Comparison of ENCODE assay signal across 15 cellular contexts in genomic region chr1:95007687-95008086, GRCh38.
DNase-seq lines count a peak whose midpoint lies in the region; ATAC-seq and TF ChIP-seq lines count a peak whose summit lies in the region.
"Had no signal": no experiment of that assay in that cellular context is flagged by ENCODE, and none has a peak within 500 bp of the region (broad histone marks: within the 10 kb centered on the region; RNA-seq: fewer than 3 reads in every experiment).

No MANE protein-coding gene starts in this region.

- CTCF ChIA-PET in mammary epithelial cell (lab: Charles Lee; ENCODE audit: low non-redundant PET), result no interaction called here

- H3K27me3 ChIP-seq in mammary epithelial cell (ENCODE audit: insufficient read depth, low read length), result no peaks in the 10 kb centered on the region
- H3K27me3 ChIP-seq in breast epithelium, result no peaks in the 10 kb centered on the region
- H3K27me3 ChIP-seq: BLaER1 had no signal

- H3K36me3 ChIP-seq in mammary epithelial cell (ENCODE audit: insufficient read depth, low read length) (no peaks in the 10 kb centered on the region), breast epithelium (no peaks in the 10 kb centered on the region), mucosa of descending colon (ENCODE audit: low read depth) (no peaks in the 10 kb centered on the region)
- H3K36me3 ChIP-seq: BLaER1 had no signal

- H3K4me2 ChIP-seq in mammary epithelial cell (ENCODE audit: insufficient read depth, low read depth, low read length), result no peak overlapping the region
- H3K4me2 ChIP-seq: A549, BLaER1 had no signal

- TF ChIP-seq POLR2A in breast epithelium (IDR thresholded peaks at IDR 0.05), result no peak

- intact Hi-C loops in mammary epithelial cell (cut with micrococcal nuclease), result no loop called here
- intact Hi-C loops in breast epithelium (cut with DNase I; ENCODE audit: low total_unique reads), result no loop called here
- intact Hi-C loops in mucosa of descending colon (cut with DNase I, micrococcal nuclease), result no loop called here

- BruUV-seq in mammary epithelial cell (replicated peaks; lab: Mats Ljungman, UMichigan), result no TSS peak

- H4K20me1 ChIP-seq in mammary epithelial cell (ENCODE audit: insufficient read depth, low read length), result no peaks in the 10 kb centered on the region
- H4K20me1 ChIP-seq: BLaER1 had no signal

- H3K4me1 ChIP-seq in mammary epithelial cell (ENCODE audit: insufficient read depth, low read length) (peaks cover 12% of the 10 kb centered on the region), breast epithelium (no peaks in the 10 kb centered on the region), mucosa of descending colon (ENCODE audit: low read depth) (peaks cover 4% of the 10 kb centered on the region)

- peak; percentile 68 for DNase-seq in mammary epithelial cell
- no peak for DNase-seq in breast epithelium (ENCODE audit: low spot score in 2 of 2)
- DNase-seq in epithelial cell of prostate (ENCODE audit: low read depth, low spot score), result peak; percentile 56
- no peak for DNase-seq in mucosa of descending colon
- DNase-seq in stimulated activated naive CD4-positive, alpha-beta T cell (lab: John Stamatoyannopoulos, UW), result no peak
- DNase-seq in islet precursor cell, result no peak
- no peak for DNase-seq in central memory CD4-positive, alpha-beta T cell
- DNase-seq: CD8-positive, alpha-beta T cell; DMS79 treated with DMSO at 0.1 percent for 48 hours; Karpas-422; NCI-H1092 treated with DMSO at 0.1 percent for 48 hours; NCI-H524; NCI-H82 had no signal

- dilution Hi-C loops in mammary epithelial cell (cut with HindIII; ENCODE audit: low sequenced_read_pairs), result no loop called here

- no peak overlapping the region for H3K4me3 ChIP-seq in mammary epithelial cell (replicated peaks in 1 of 3; ENCODE audit: insufficient read depth in 1 of 3, low read depth in 2 of 3, low read length in 3 of 3)
- no peak overlapping the region for H3K4me3 ChIP-seq in breast epithelium
- no peak overlapping the region for H3K4me3 ChIP-seq in mucosa of descending colon
- H3K4me3 ChIP-seq: A549, BLaER1 had no signal

- H3K27ac ChIP-seq in mammary epithelial cell (ENCODE audit: insufficient read depth, low read depth, low read length) (no peak overlapping the region), breast epithelium (peak overlapping the region in 1 of 2 donors; percentile 13), epithelial cell of prostate (no peak overlapping the region)
- H3K27ac ChIP-seq: A549, BLaER1 had no signal

- H2AFZ ChIP-seq in mammary epithelial cell (ENCODE audit: low read depth, low read length), result no peak overlapping the region

- in situ Hi-C loops in mammary epithelial cell (cut with MboI; ENCODE audit: low sequenced_read_pairs in 2 of 2), result no loop called here

- no peak overlapping the region for H3K9ac ChIP-seq in mammary epithelial cell (ENCODE audit: insufficient read depth, low read length)
- H3K9ac ChIP-seq: BLaER1 had no signal

- peak; percentile 14 for ATAC-seq in mucosa of descending colon
- ATAC-seq: A549; CD8-positive, alpha-beta T cell had no signal

- no peaks in the 10 kb centered on the region for H3K9me3 ChIP-seq in mammary epithelial cell (replicated peaks; ENCODE audit: insufficient read depth, low read length)
- H3K9me3 ChIP-seq in breast epithelium, result no peaks in the 10 kb centered on the region
- H3K9me3 ChIP-seq in mucosa of descending colon, result no peaks in the 10 kb centered on the region
- H3K9me3 ChIP-seq: A549, BLaER1 had no signal

- H3K79me2 ChIP-seq in mammary epithelial cell (ENCODE audit: insufficient read depth, low read length), result no peaks in the 10 kb centered on the region

- TF ChIP-seq CTCF in mammary epithelial cell (conservative IDR thresholded peaks at IDR 0.05 in 1 of 2, IDR thresholded peaks at IDR 0.05 in 1 of 2; ENCODE audit: extremely low read depth in 1 of 2, insufficient read depth in 1 of 2, low read depth in 1 of 2, low read length in 2 of 2), result no peak
- no peak for TF ChIP-seq CTCF in breast epithelium (IDR thresholded peaks at IDR 0.05)
- TF ChIP-seq CTCF in mucosa of descending colon (IDR thresholded peaks at IDR 0.05), result no peak

Comparison
In these comparisons a context has a peak if more than half of its experiments do, and no peak if none do; other contexts are left out.
1. DNase-seq: peak in mammary epithelial cell (single experiment) and epithelial cell of prostate (single experiment); none in breast epithelium (0 of 2), mucosa of descending colon (0 of 3), stimulated activated naive CD4-positive, alpha-beta T cell (0 of 6), islet precursor cell (single experiment) and central memory CD4-positive, alpha-beta T cell (single experiment).